21 cellular contexts compared by ENCODE assay signal in genomic region chr5:180206993-180207392, GRCh38. TPM values are rescaled to one million over a fixed set of nuclear protein-coding genes. Genes with fewer than 3 reads are reported as not detected.
DNase-seq lines count a peak whose midpoint lies in the region; ATAC-seq, FAIRE-seq and TF ChIP-seq lines count a peak whose summit lies in the region.
"Had no signal": no experiment of that assay in that cellular context is flagged by ENCODE, and none has a peak within 500 bp of the region (broad histone marks: within the 10 kb centered on the region; RNA-seq: fewer than 3 reads in every experiment).

No MANE protein-coding gene starts in this region.

- TF ChIP-seq CTCF in GM23338 (conservative IDR thresholded peaks at IDR 0.05; ENCODE audit: low read depth in 2 of 2) (no peak), H1 (IDR thresholded peaks at IDR 0.05; ENCODE audit: control extremely low read depth in 1 of 3, insufficient read depth in 1 of 3, low read depth in 1 of 3, low read length in 3 of 3) (no peak), nephron progenitor cell (IDR thresholded peaks at IDR 0.05) (no peak)

- no peak overlapping the region for H3K27ac Mint-ChIP-seq in T-helper 2 cell treated with Interferon-gamma antibody and Interleukin-4, amounts not matched to agents 5 μg/mL and 100 μg/mL, for 36 hours
- H3K27ac Mint-ChIP-seq in GM23338 (no peak overlapping the region), nephron progenitor cell (no peak overlapping the region)

- H4K5ac ChIP-seq in H1 (ENCODE audit: insufficient read length, low read depth, low read length), result no peak overlapping the region

- H3K9me3 ChIP-seq in H1 (ENCODE audit: insufficient read depth in 2 of 2, low read depth in 1 of 2, low read length in 1 of 2), result no peaks in the 10 kb centered on the region
- H3K9me3 ChIP-seq in HAP-1, result no peaks in the 10 kb centered on the region

- peak overlapping the region; percentile 55 for H3K4me3 ChIP-seq in GM23338
- H3K4me3 ChIP-seq in H1 (ENCODE audit: extremely low read depth in 1 of 4, insufficient read depth in 2 of 4, low read depth in 3 of 4, low read length in 4 of 4), result peak overlapping the region in 1 of 4 experiments; percentile 57; a peak in 1 of 8 replicates
- H3K4me3 ChIP-seq in HAP-1, result no peak overlapping the region

- TF ChIP-seq RAD21 in H1 (IDR thresholded peaks at IDR 0.05 in 1 of 2, conservative IDR thresholded peaks at IDR 0.05 in 1 of 2; ENCODE audit: low read depth in 2 of 2, low read length in 2 of 2), result no peak

- H2BK5ac ChIP-seq in H1 (ENCODE audit: low read depth, low read length), result no peak overlapping the region

- no peak for TF ChIP-seq POLR2A in H1 (IDR thresholded peaks at IDR 0.05; ENCODE audit: control extremely low read depth in 1 of 2, low read depth in 2 of 2, low read length in 2 of 2)

- no peak overlapping the region for H3K9ac ChIP-seq in H1 (replicated peaks in 1 of 4; ENCODE audit: extremely low read depth in 1 of 4, low read depth in 3 of 4, low read length in 3 of 4)

- peaks cover 29% of the 10 kb centered on the region for H3K27me3 Mint-ChIP-seq in T-helper 2 cell treated with Interferon-gamma antibody and Interleukin-4, amounts not matched to agents 5 μg/mL and 100 μg/mL, for 36 hours (ENCODE audit: low read depth)
- H3K27me3 Mint-ChIP-seq in GM23338 (ENCODE audit: insufficient read depth, low read depth, poor library complexity), result peaks cover 22% of the 10 kb centered on the region
- peaks cover 41% of the 10 kb centered on the region for H3K27me3 Mint-ChIP-seq in nephron progenitor cell (ENCODE audit: low read depth, poor library complexity)

- H4K91ac ChIP-seq in H1 (replicated peaks; ENCODE audit: insufficient read length, low read length), result no peak overlapping the region

- H3K56ac ChIP-seq in H1 (replicated peaks; ENCODE audit: insufficient read length, low read depth, low read length), result no peak overlapping the region

- H3K27me3 ChIP-seq in GM23338 (ENCODE audit: insufficient read depth), result peaks cover 37% of the 10 kb centered on the region
- peaks cover 8 to 31% (median 21%) of the 10 kb centered on the region in 4 experiments; a peak in 6 of 7 replicates for H3K27me3 ChIP-seq in H1 (replicated peaks in 1 of 4; ENCODE audit: control insufficient read depth in 3 of 4, extremely low read depth in 1 of 4, insufficient read depth in 3 of 4, low read length in 3 of 4)
- H3K27me3 ChIP-seq in HAP-1 (ENCODE audit: low read depth), result no peaks in the 10 kb centered on the region

- no peak overlapping the region for H3K23ac ChIP-seq in H1 (ENCODE audit: insufficient read length)

- H3F3A ChIP-seq in GM23338 (replicated peaks; ENCODE audit: low read depth), result 0 out of 2 replicates have a peak, but pooled peaks cover 13% of the 10 kb centered on the region

- H3K4me2 ChIP-seq in GM23338, result peak overlapping the region; percentile 70
- peak overlapping the region; percentile 47 to 71 for H3K4me2 ChIP-seq in H1 (ENCODE audit: insufficient read depth in 1 of 2, low read depth in 2 of 2, low read length in 2 of 2)

- WGBS in H1 (ENCODE audit: extremely low coverage in 1 of 2, insufficient coverage in 1 of 2, insufficient read length in 1 of 2, insufficient replicate concordance in 2 of 2, low coverage in 1 of 2, low lambda C conversion rate in 2 of 2, missing lambda C conversion rate in 1 of 2), 2 experiments, result 86% methylated on average over 11 of the region's 11 CpGs; no CpG with 5 or more reads in 1 of the 2 experiments

- H2AK5ac ChIP-seq in H1 (ENCODE audit: low read depth, low read length), result no peak overlapping the region

- no peaks in the 10 kb centered on the region for H4K20me1 ChIP-seq in GM23338 (replicated peaks; ENCODE audit: insufficient read depth)
- H4K20me1 ChIP-seq in H1 (replicated peaks in 1 of 2; ENCODE audit: control insufficient read depth in 1 of 2, insufficient read depth in 2 of 2, low read length in 2 of 2), result peaks cover 0 to 5% of the 10 kb centered on the region in 2 experiments

- CTCF ChIA-PET in H1 (lab: Charles Lee; ENCODE audit: partially characterized antibody), result interaction anchor here (0.8 to 6.5 kb wide), 10 partner anchors 9 to 122 kb away, joined by 3 to 61 read pairs (median 4); no protein-coding TSS in a partner anchor

- no peaks in the 10 kb centered on the region for H3K9me3 Mint-ChIP-seq in T-helper 2 cell treated with Interferon-gamma antibody and Interleukin-4, amounts not matched to agents 5 μg/mL and 100 μg/mL, for 36 hours
- no peaks in the 10 kb centered on the region for H3K9me3 Mint-ChIP-seq in GM23338
- no peaks in the 10 kb centered on the region for H3K9me3 Mint-ChIP-seq in nephron progenitor cell

- FAIRE-seq in H1 (lab: Jason Lieb, UNC), result no peak
- FAIRE-seq: G401.6 had no signal

- no peaks in the 10 kb centered on the region for H3K79me2 ChIP-seq in GM23338 (replicated peaks; ENCODE audit: insufficient read depth)
- no peaks in the 10 kb centered on the region for H3K79me2 ChIP-seq in H1 (ENCODE audit: control insufficient read depth in 1 of 2, insufficient read depth in 2 of 2, low read length in 2 of 2)

- H4K8ac ChIP-seq in H1 (ENCODE audit: extremely low read depth, insufficient read depth, low read length), result no peak overlapping the region

- ATAC-seq in GM23338 (no peak), HG02588 (IDR thresholded peaks at IDR 0.05; ENCODE audit: unreplicated experiment) (no peak)

- H3K14ac ChIP-seq in H1 (ENCODE audit: insufficient read length), result no peak overlapping the region

- H2AFZ ChIP-seq in GM23338 (peak overlapping the region; percentile 69; the same call in 1 of the 2 replicates), H1 (ENCODE audit: low read length) (no peak overlapping the region)

- in situ Hi-C loops in HAP-1 (cut with MboI; ENCODE audit: low sequenced_read_pairs), result no loop called here

- H3K36me3 Mint-ChIP-seq in T-helper 2 cell treated with Interferon-gamma antibody and Interleukin-4, amounts not matched to agents 5 μg/mL and 100 μg/mL, for 36 hours (ENCODE audit: low read depth), result no peaks in the 10 kb centered on the region
- H3K36me3 Mint-ChIP-seq in GM23338 (ENCODE audit: low read depth), result no peaks in the 10 kb centered on the region; the same call in 2 of the 3 replicates
- H3K36me3 Mint-ChIP-seq in nephron progenitor cell (ENCODE audit: low read depth), result no peaks in the 10 kb centered on the region

- no peak overlapping the region for H2BK12ac ChIP-seq in H1 (ENCODE audit: low read depth, low read length)

- H2BK20ac ChIP-seq in H1 (ENCODE audit: low read length), result no peak overlapping the region

- no peaks in the 10 kb centered on the region for H3K4me1 ChIP-seq in GM23338 (ENCODE audit: insufficient read depth)
- H3K4me1 ChIP-seq in H1 (replicated peaks in 1 of 4; ENCODE audit: control insufficient read depth in 3 of 4, insufficient read depth in 4 of 4, low read length in 3 of 4), result peaks cover 0 to 8% (median 4%) of the 10 kb centered on the region in 4 experiments; a peak in 4 of 7 replicates
- H3K4me1 ChIP-seq in HAP-1, result peaks cover 6% of the 10 kb centered on the region; the same call in 1 of the 2 replicates

- no peaks in the 10 kb centered on the region for H3K9me2 ChIP-seq in GM23338 (ENCODE audit: insufficient read depth)

- H2BK120ac ChIP-seq in H1 (replicated peaks; ENCODE audit: low read depth, low read length), result no peak overlapping the region

- H3K23me2 ChIP-seq in H1 (ENCODE audit: low read depth, low read length), result peaks cover 4% of the 10 kb centered on the region; the same call in 1 of the 2 replicates

- DNase-seq in T-helper 2 cell treated with Interferon-gamma antibody and Interleukin-4, amounts not matched to agents 5 μg/mL and 100 μg/mL, for 36 hours (ENCODE audit: low spot score), result no peak
- no peak for DNase-seq in T-helper 2 cell
- DNase-seq in GM23338 (ENCODE audit: low spot score), result no peak
- DNase-seq in H1 (ENCODE audit: low read depth in 1 of 2, low spot score in 2 of 2), result no peak
- DNase-seq in nephron progenitor cell, result no peak
- DNase-seq in HAP-1 (ENCODE audit: low spot score in 2 of 2), result no peak
- DNase-seq in NCI-H2171 treated with DMSO at 0.1 percent for 48 hours (lab: John Stamatoyannopoulos, UW), result no peak
- DNase-seq: DMS 273 treated with DMSO at 0.1 percent for 48 hours, DND-41, HCEC 1CT, NCI-H1694 treated with DMSO at 0.1 percent for 48 hours, NCI-H2227 treated with DMSO at 0.1 percent for 48 hours, NCI-H524, NCI-H82, OCI-M1, SHP77 had no signal

- peaks cover 4% of the 10 kb centered on the region for H3K4me1 Mint-ChIP-seq in T-helper 2 cell treated with Interferon-gamma antibody and Interleukin-4, amounts not matched to agents 5 μg/mL and 100 μg/mL, for 36 hours (ENCODE audit: low read depth)
- H3K4me1 Mint-ChIP-seq in GM23338 (peaks cover 8% of the 10 kb centered on the region; the same call in 2 of the 3 replicates), nephron progenitor cell (peaks cover 11% of the 10 kb centered on the region)

- POLR2A ChIA-PET in H1 (lab: Charles Lee; ENCODE audit: partially characterized antibody), result no interaction called here

- H2BK15ac ChIP-seq in H1 (ENCODE audit: low read length), result no peak overlapping the region

- no peak for TF ChIP-seq EP300 in H1 (IDR thresholded peaks at IDR 0.05; ENCODE audit: borderline replicate concordance in 1 of 2, low read depth in 2 of 2, low read length in 2 of 2)

- H3K4ac ChIP-seq in H1 (replicated peaks; ENCODE audit: insufficient read length, low read depth, low read length), result no peak overlapping the region

- no peak overlapping the region for H3K27ac ChIP-seq in GM23338 (ENCODE audit: low read depth)
- H3K27ac ChIP-seq in H1 (ENCODE audit: low read depth, low read length), result no peak overlapping the region
- H3K27ac ChIP-seq: 22Rv1 had no signal

- no peak overlapping the region for H3K18ac ChIP-seq in H1 (ENCODE audit: extremely low read depth, low read length)

- H3K79me1 ChIP-seq in H1 (ENCODE audit: low read depth, low read length), result no peaks in the 10 kb centered on the region

- H3K4me3 Mint-ChIP-seq in T-helper 2 cell treated with Interferon-gamma antibody and Interleukin-4, amounts not matched to agents 5 μg/mL and 100 μg/mL, for 36 hours, result peak overlapping the region; percentile 32
- 0 out of 3 replicates have a peak overlapping the region, but pooled peaks have one; percentile 38 for H3K4me3 Mint-ChIP-seq in GM23338
- H3K4me3 Mint-ChIP-seq in nephron progenitor cell, result peak overlapping the region; percentile 60

- no peaks in the 10 kb centered on the region for H3K36me3 ChIP-seq in GM23338 (ENCODE audit: insufficient read depth)
- no peaks in the 10 kb centered on the region for H3K36me3 ChIP-seq in H1 (ENCODE audit: control insufficient read depth in 2 of 4, insufficient read depth in 4 of 4, low read length in 3 of 4)
- no peaks in the 10 kb centered on the region for H3K36me3 ChIP-seq in HAP-1 (replicated peaks)

RNA-seq across cellular contexts. Expression of gene RASGEF1C, which starts 2.0 kb away (rescaled TPM):
- 0.42 and 2.6 TPM in 2 replicates for total RNA-seq in GM23338 (2014; rRNA removed; shearing (Covaris generic))
- polyA plus RNA-seq in GM23338 (2016; fragmentation: Nextera tagmentation; extraction: Ambion mirVana) (0.40 and 0.77 TPM in 2 replicates), H1 (2011; rRNA removed) (0.26 and 0.44 TPM in 2 replicates)
- total RNA-seq in H1 (2021; fragmentation: NEBNext Ultra II Directional; extraction: Animal tissue kit (Norgen Biotek cat#: 25700)), result 0.46 and 0.61 TPM in 2 replicates
- polyA plus RNA-seq in H1 (2011; cell fraction: cytosol; rRNA removed), result 0.17 TPM
- polyA plus RNA-seq in H1 (2011; cell fraction: nucleus; rRNA removed), result 0.47 TPM
- polyA plus RNA-seq in H1 (2012, experiment 1 of 2), result 0.26 to 0.46 TPM (median 0.36 TPM) in 4 replicates
- 0.38 TPM for polyA plus RNA-seq in H1 (2012, experiment 2 of 2)
- polyA plus RNA-seq in H1 (2013, experiment 1 of 2), result 0.22 TPM
- polyA plus RNA-seq in H1 (2013, experiment 2 of 2), result 0.15 TPM
- polyA minus RNA-seq in H1 (2011; rRNA and poly(A)+ RNA removed), result 0.27 TPM in 1 of 2 replicates, not detected in the other
- not detected for polyA minus RNA-seq in H1 (2011; cell fraction: cytosol; rRNA and poly(A)+ RNA removed)
- polyA minus RNA-seq in H1 (2011; cell fraction: nucleus; rRNA and poly(A)+ RNA removed), result 0.40 TPM
- total RNA-seq: LHCN-M2 had no signal
- polyA plus RNA-seq: AG04450 had no signal
